8 cellular contexts compared by ENCODE assay signal in the genomic region with DNA sequence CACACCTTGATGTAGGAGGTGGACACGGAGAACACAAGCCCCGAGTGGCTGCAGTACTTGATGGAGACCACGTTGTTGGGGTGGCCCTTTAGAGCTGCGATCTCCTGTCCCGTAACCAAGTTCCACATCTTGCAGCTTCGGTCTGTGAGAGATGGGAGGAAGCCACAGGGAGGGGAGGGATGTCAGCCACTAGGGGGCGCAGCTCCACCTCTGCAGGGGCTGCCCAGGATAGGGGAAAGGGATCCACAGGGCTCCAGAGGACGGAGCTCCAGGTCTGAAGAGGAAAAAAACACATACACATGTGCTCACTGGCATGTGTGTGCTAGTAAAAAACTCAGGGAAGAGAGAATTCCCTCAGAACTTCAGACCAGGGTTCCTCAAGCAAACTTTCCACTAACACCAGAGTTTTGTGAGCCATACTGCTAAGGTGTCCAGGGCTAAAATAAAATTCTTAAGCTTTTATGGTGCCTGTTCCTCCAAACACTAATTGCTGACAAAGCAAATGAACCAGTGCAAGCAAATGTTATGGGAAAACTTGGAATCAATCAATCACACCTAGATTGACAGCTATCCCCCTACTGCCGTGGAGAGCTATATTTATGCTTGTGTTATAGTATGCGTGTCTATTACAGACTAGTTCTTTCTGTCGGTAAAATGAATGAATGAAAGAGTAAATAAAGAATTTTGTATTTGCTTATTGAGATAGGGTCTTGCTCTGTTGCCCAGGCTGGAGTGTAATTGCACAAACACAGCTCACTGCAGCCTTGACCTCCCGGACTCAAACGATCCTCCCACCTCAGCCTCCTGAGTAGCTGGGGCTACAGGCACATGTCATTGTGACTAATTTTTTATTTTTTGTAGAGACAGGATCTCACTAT. TPM values are rescaled to one million over a fixed set of nuclear protein-coding genes. Genes with fewer than 3 reads are reported as not detected.
DNase-seq lines count a peak whose midpoint lies in the region; ATAC-seq and TF ChIP-seq lines count a peak whose summit lies in the region.

No MANE protein-coding gene starts in this region.

- no peak overlapping the region for H3K4me2 ChIP-seq in PC-3 (ENCODE audit: low read length)

- no peaks in the 10 kb centered on the region for H3K4me1 ChIP-seq in PC-3 (ENCODE audit: insufficient read depth, low read length)
- no peaks in the 10 kb centered on the region for H3K4me1 ChIP-seq in iPS DF 6.9 (ENCODE audit: control insufficient read depth, insufficient read depth, low read length)

- TF ChIP-seq CTCF in GM13976 (IDR thresholded peaks at IDR 0.05; ENCODE audit: borderline replicate concordance, control extremely low read depth, extremely low read depth, insufficient read depth, missing control alignments) (peak; percentile 62), PC-3 (conservative IDR thresholded peaks at IDR 0.05; ENCODE audit: low read depth, low read length) (peak; percentile 100)

- no peaks in the 10 kb centered on the region for H3K4me1 Mint-ChIP-seq in activated T-cell treated with anti-CD3 and anti-CD28 coated beads, Interleukin-2, amount 50 U/mL, for 4 hours (ENCODE audit: low read depth)

- H3K27me3 ChIP-seq in PC-3 (ENCODE audit: low read length) (0 out of 2 replicates have a peak, but pooled peaks cover 7% of the 10 kb centered on the region), iPS DF 6.9 (ENCODE audit: control insufficient read depth, insufficient read depth, low read length) (no peaks in the 10 kb centered on the region)

- H3K36me3 ChIP-seq in PC-3 (ENCODE audit: low read depth, low read length) (no peaks in the 10 kb centered on the region), iPS DF 6.9 (ENCODE audit: control insufficient read depth, insufficient read depth, low read length) (peaks cover 9% of the 10 kb centered on the region)

- no peak overlapping the region for H3K27ac ChIP-seq in PC-3 (ENCODE audit: low read length)
- no peak overlapping the region for H3K27ac ChIP-seq in iPS DF 6.9 (ENCODE audit: low read length)

- no peaks in the 10 kb centered on the region for H3K27me3 Mint-ChIP-seq in activated T-cell treated with anti-CD3 and anti-CD28 coated beads, Interleukin-2, amount 50 U/mL, for 4 hours (ENCODE audit: low read depth)

- CTCF ChIA-PET in PC-3 (lab: Charles Lee) = interaction anchor here (0.5 to 1.8 kb wide), 13 partner anchors 20 to 311 kb away, joined by 3 to 7 read pairs (median 3); no protein-coding TSS in a partner anchor

- no peak overlapping the region for H3K4me3 Mint-ChIP-seq in activated T-cell treated with anti-CD3 and anti-CD28 coated beads, Interleukin-2, amount 50 U/mL, for 4 hours

- H3K9ac ChIP-seq in PC-3 (ENCODE audit: low read length) = no peak overlapping the region

- BruUV-seq in PC-3 (replicated peaks; lab: Mats Ljungman, UMichigan) = no TSS peak

- intact Hi-C loops in PC-3 (cut with micrococcal nuclease) = no loop called here

- peaks cover 4% of the 10 kb centered on the region for H3K9me3 Mint-ChIP-seq in activated T-cell treated with anti-CD3 and anti-CD28 coated beads, Interleukin-2, amount 50 U/mL, for 4 hours

- H3K4me3 ChIP-seq in PC-3 (ENCODE audit: low read length) (no peak overlapping the region), iPS DF 6.9 (ENCODE audit: low read length) (no peak overlapping the region)

- POLR2A ChIA-PET in PC-3 (lab: Charles Lee; ENCODE audit: unreplicated experiment) = interaction anchor here (0.6 kb wide), 1 partner anchor 121 kb away, joined by 5 read pairs; no protein-coding TSS in a partner anchor

- ATAC-seq in PC-3 = peak; percentile 87
- ATAC-seq in activated T-cell treated with anti-CD3 and anti-CD28 coated beads, Interleukin-2, amount 50 U/mL, for 4 hours = peak; percentile 65 to 67
- no peak for ATAC-seq in HG03442 (IDR thresholded peaks at IDR 0.05; ENCODE audit: unreplicated experiment)
- ATAC-seq in GM19328 (IDR thresholded peaks at IDR 0.05; ENCODE audit: unreplicated experiment) = no peak

- H3K36me3 Mint-ChIP-seq in activated T-cell treated with anti-CD3 and anti-CD28 coated beads, Interleukin-2, amount 50 U/mL, for 4 hours (ENCODE audit: insufficient read depth) = peaks cover 42% of the 10 kb centered on the region

- no peaks in the 10 kb centered on the region for H3K9me2 ChIP-seq in PC-3 (replicated peaks; ENCODE audit: low read length)

- H3F3A ChIP-seq in PC-3 (ENCODE audit: low read length, unreplicated experiment) = no peaks in the 10 kb centered on the region

- no peaks in the 10 kb centered on the region for H3K9me3 ChIP-seq in PC-3 (ENCODE audit: low read length)
- no peaks in the 10 kb centered on the region for H3K9me3 ChIP-seq in iPS DF 6.9 (ENCODE audit: control insufficient read depth, insufficient read depth, low read length)

- no CpG with 5 or more reads among the region's 13 CpGs for WGBS in iPS DF 6.9 (ENCODE audit: insufficient coverage, insufficient read length)

- in situ Hi-C loops in GM13976 (cut with MboI; ENCODE audit: low sequenced_read_pairs, unreplicated experiment) = loop anchor here (5.0 kb wide), 1 partner anchor 62 kb away; no protein-coding TSS in a partner anchor

- DNase-seq in AG08396 (ENCODE audit: low spot score) (peak; percentile 34), GM13976 (ENCODE audit: low spot score) (peak; percentile 78), PC-3 (peak; percentile 87), iPS DF 6.9 (ENCODE audit: low read depth, low spot score) (peak; percentile 60)
- DNase-seq in activated T-cell treated with anti-CD3 and anti-CD28 coated beads, Interleukin-2, amount 50 U/mL, for 4 hours = peak; percentile 64
- peak; percentile 20 for DNase-seq in stimulated activated CD8-positive, alpha-beta memory T cell treated with anti-CD3 and anti-CD28 coated beads, Interleukin-12 subunit alpha, Interleukin-12 subunit beta, amount 100 ng/mL, for 4 hours (ENCODE audit: low read depth)

- no peaks in the 10 kb centered on the region for H4K20me1 ChIP-seq in PC-3 (ENCODE audit: low read length)

- no peaks in the 10 kb centered on the region for H3K79me2 ChIP-seq in PC-3 (ENCODE audit: low read length)

- no peak overlapping the region for H2AFZ ChIP-seq in PC-3 (ENCODE audit: low read length)

RNA-seq across cellular contexts. Expression of gene KIF21B, which starts 43.7 kb away (rescaled TPM):
- total RNA-seq in PC-3 (2014; rRNA removed) = 0.46 and 0.66 TPM in 2 replicates
- 10 to 100 TPM; 24.2 to 36.3 (median 30.3) TPM for total RNA-seq in activated T-cell treated with anti-CD3 and anti-CD28 coated beads, Interleukin-2, amount 50 U/mL, for 4 hours

Comparison
In these comparisons a context has a peak if more than half of its experiments do, and no peak if none do; other contexts are left out.
1. DNase-seq: peak in every context shown above with its lines; median percentile 87 in PC-3; 78 in GM13976; 64 in activated T-cell treated with anti-CD3 and anti-CD28 coated beads, Interleukin-2, amount 50 U/mL, for 4 hours; 60 in iPS DF 6.9; 34 in AG08396; 20 in stimulated activated CD8-positive, alpha-beta memory T cell treated with anti-CD3 and anti-CD28 coated beads, Interleukin-12 subunit alpha, Interleukin-12 subunit beta, amount 100 ng/mL, for 4 hours.
2. ATAC-seq: peak in PC-3 (single experiment) and activated T-cell treated with anti-CD3 and anti-CD28 coated beads, Interleukin-2, amount 50 U/mL, for 4 hours (2 of 2); none in HG03442 (single experiment) and GM19328 (single experiment).
3. RNA of gene KIF21B, which starts 43.7 kb away (total RNA-seq): 24.2 to 36.3 TPM in activated T-cell treated with anti-CD3 and anti-CD28 coated beads, Interleukin-2, amount 50 U/mL, for 4 hours; 0.46 to 0.66 TPM in PC-3; every median in the first group is over 10 times any median in the second.